Comparison of ENCODE assay signal across 20 cellular contexts in genomic region chrX:121128946-121129345, GRCh38.
DNase-seq lines count a peak whose midpoint lies in the region; ATAC-seq and TF ChIP-seq lines count a peak whose summit lies in the region.
"Had no signal": no experiment of that assay in that cellular context is flagged by ENCODE, and none has a peak within 500 bp of the region (broad histone marks: within the 10 kb centered on the region; RNA-seq: fewer than 3 reads in every experiment).

No MANE protein-coding gene starts in this region.

- H3K27ac ChIP-seq in A673 (ENCODE audit: low read depth, low read length, poor library complexity, severe bottlenecking): peak overlapping the region; percentile 55
- H3K27ac ChIP-seq: 22Rv1; BLaER1 treated with 17β-estradiol and CSF1 and Interleukin-3, amounts not matched to agents 10 nM and 100 nM; HL-60 had no signal

- DNase-seq in DMS 273 (lab: John Stamatoyannopoulos, UW; ENCODE audit: unreplicated experiment) (peak; percentile 36), DMS 273 treated with DMSO at 0.1 percent for 48 hours (lab: John Stamatoyannopoulos, UW) (no peak), A673 (ENCODE audit: low spot score) (peak; percentile 69), NCI-H69 (lab: John Stamatoyannopoulos, UW) (peak; percentile 79)
- DNase-seq in activated CD4-positive, CD25-positive, alpha-beta regulatory T cell treated with anti-CD3 and anti-CD28 coated beads, Interleukin-2, amount 50 U/mL, for 72 hours: no peak
- no peak for DNase-seq in activated CD4-positive, alpha-beta T cell treated with anti-CD3 and anti-CD28 coated beads for 36 hours
- DNase-seq: CD4-positive, CD25-positive, alpha-beta regulatory T cell; CD8-positive, alpha-beta memory T cell; COR-L47; DMS153; DMS79; GDM1; HFFc6 had no signal

- peaks cover 4% of the 10 kb centered on the region for H3K27me3 Mint-ChIP-seq in brain
- H3K27me3 Mint-ChIP-seq in activated CD4-positive, alpha-beta T cell treated with anti-CD3 and anti-CD28 coated beads for 36 hours: no peaks in the 10 kb centered on the region
- H3K27me3 Mint-ChIP-seq: B cell; CD4-positive, CD25-positive, alpha-beta regulatory T cell had no signal

- TF ChIP-seq CTCF in A673 (conservative IDR thresholded peaks at IDR 0.05; ENCODE audit: low read depth, low read length): no peak
- TF ChIP-seq CTCF in brain (conservative IDR thresholded peaks at IDR 0.05): no peak

- no peaks in the 10 kb centered on the region for H3K9me3 Mint-ChIP-seq in brain
- no peaks in the 10 kb centered on the region for H3K9me3 Mint-ChIP-seq in activated CD4-positive, alpha-beta T cell treated with anti-CD3 and anti-CD28 coated beads for 36 hours (ENCODE audit: low read depth)
- H3K9me3 Mint-ChIP-seq: CD8-positive, alpha-beta memory T cell; GM23338; HFFc6 had no signal

- no peaks in the 10 kb centered on the region for H3K4me1 ChIP-seq in A673 (ENCODE audit: insufficient read depth, low read length, poor library complexity, severe bottlenecking)
- H3K4me1 ChIP-seq: BLaER1 treated with 17β-estradiol and CSF1 and Interleukin-3, amounts not matched to agents 10 nM and 100 nM had no signal

- H3K36me3 ChIP-seq in A673 (ENCODE audit: insufficient read depth, low read length, poor library complexity, severe bottlenecking): no peaks in the 10 kb centered on the region
- H3K36me3 ChIP-seq: BLaER1 treated with 17β-estradiol and CSF1 and Interleukin-3, amounts not matched to agents 10 nM and 100 nM had no signal

- H3K4me3 ChIP-seq in A673 (ENCODE audit: low read depth, low read length, poor library complexity, severe bottlenecking): no peak overlapping the region
- H3K4me3 ChIP-seq: BLaER1 treated with 17β-estradiol and CSF1 and Interleukin-3, amounts not matched to agents 10 nM and 100 nM; GM23338 had no signal

- no peaks in the 10 kb centered on the region for H3K36me3 Mint-ChIP-seq in brain
- no peaks in the 10 kb centered on the region for H3K36me3 Mint-ChIP-seq in activated CD4-positive, alpha-beta T cell treated with anti-CD3 and anti-CD28 coated beads for 36 hours (ENCODE audit: low read depth)
- H3K36me3 Mint-ChIP-seq: CD4-positive, CD25-positive, alpha-beta regulatory T cell; CD8-positive, alpha-beta memory T cell had no signal

- CTCF ChIA-PET in A673 (lab: Charles Lee): no interaction called here
- CTCF ChIA-PET in activated CD4-positive, alpha-beta T cell treated with anti-CD3 and anti-CD28 coated beads for 36 hours (lab: Charles Lee): no interaction called here

- intact Hi-C loops in A673 (cut with micrococcal nuclease; ENCODE audit: unreplicated experiment): no loop called here
- intact Hi-C loops in activated CD4-positive, alpha-beta T cell treated with anti-CD3 and anti-CD28 coated beads for 36 hours (cut with DNase I, micrococcal nuclease): no loop called here

- H3K27me3 ChIP-seq in A673 (replicated peaks; ENCODE audit: insufficient read depth, low read depth, low read length, poor library complexity): no peaks in the 10 kb centered on the region
- H3K27me3 ChIP-seq: BLaER1 treated with 17β-estradiol and CSF1 and Interleukin-3, amounts not matched to agents 10 nM and 100 nM had no signal

- peaks cover 8% of the 10 kb centered on the region for H3K4me1 Mint-ChIP-seq in brain
- no peaks in the 10 kb centered on the region for H3K4me1 Mint-ChIP-seq in activated CD4-positive, alpha-beta T cell treated with anti-CD3 and anti-CD28 coated beads for 36 hours
- H3K4me1 Mint-ChIP-seq: B cell; CD4-positive, CD25-positive, alpha-beta regulatory T cell; CD8-positive, alpha-beta memory T cell; GM23338 had no signal

- H3K9me3 ChIP-seq in A673 (ENCODE audit: low read depth, low read length, poor library complexity, severe bottlenecking): no peaks in the 10 kb centered on the region

- BruUV-seq in A673 (replicated peaks; lab: Mats Ljungman, UMichigan): no TSS peak

- H3K27ac Mint-ChIP-seq in brain: peak overlapping the region; percentile 23 to 83 (median 35)
- H3K27ac Mint-ChIP-seq in activated CD4-positive, alpha-beta T cell treated with anti-CD3 and anti-CD28 coated beads for 36 hours: no peak overlapping the region
- H3K27ac Mint-ChIP-seq: B cell; CD4-positive, CD25-positive, alpha-beta regulatory T cell; CD8-positive, alpha-beta memory T cell; GM23338; HFFc6 had no signal

- POLR2A ChIA-PET in A673 (lab: Charles Lee; ENCODE audit: low non-redundant PET): no interaction called here
- POLR2A ChIA-PET in activated CD4-positive, alpha-beta T cell treated with anti-CD3 and anti-CD28 coated beads for 36 hours (lab: Charles Lee): no interaction called here

- H3K4me3 Mint-ChIP-seq in brain: peak overlapping the region in 1 of 5 experiments; percentile 21
- H3K4me3 Mint-ChIP-seq in activated CD4-positive, alpha-beta T cell treated with anti-CD3 and anti-CD28 coated beads for 36 hours: no peak overlapping the region
- H3K4me3 Mint-ChIP-seq: B cell; CD4-positive, CD25-positive, alpha-beta regulatory T cell; CD8-positive, alpha-beta memory T cell; GM23338; HFFc6 had no signal

- no peak for ATAC-seq in activated CD4-positive, alpha-beta T cell treated with anti-CD3 and anti-CD28 coated beads for 36 hours
- ATAC-seq: GM23338, HCT116 had no signal

Comparison
In these comparisons a context has a peak if more than half of its experiments do, and no peak if none do; other contexts are left out.
1. DNase-seq: peak in DMS 273 (single experiment), A673 (single experiment) and NCI-H69 (single experiment); none in DMS 273 treated with DMSO at 0.1 percent for 48 hours (single experiment), activated CD4-positive, CD25-positive, alpha-beta regulatory T cell treated with anti-CD3 and anti-CD28 coated beads, Interleukin-2, amount 50 U/mL, for 72 hours (single experiment) and activated CD4-positive, alpha-beta T cell treated with anti-CD3 and anti-CD28 coated beads for 36 hours (single experiment).